ENCODE assay signal across 31 cellular contexts in genomic region chr9:124843635-124844034, GRCh38. TPM values are rescaled to one million over a fixed set of nuclear protein-coding genes. Genes with fewer than 3 reads are reported as not detected.
DNase-seq lines count a peak whose midpoint lies in the region; ATAC-seq, FAIRE-seq and TF ChIP-seq lines count a peak whose summit lies in the region.
"Had no signal": no experiment of that assay in that cellular context is flagged by ENCODE, and none has a peak within 500 bp of the region (broad histone marks: within the 10 kb centered on the region; RNA-seq: fewer than 3 reads in every experiment).

No MANE protein-coding gene starts in this region.

- H3K4me3 Mint-ChIP-seq in osteocyte (ENCODE audit: unreplicated experiment): no peak overlapping the region
- H3K4me3 Mint-ChIP-seq in stimulated activated naive B cell treated with anti-CD40 and anti-IgM and Interleukin-4, amounts not matched to agents 10 μg/mL and 1 μg/mL and 100 μg/mL, for 72 hours: no peak overlapping the region
- no peak overlapping the region for H3K4me3 Mint-ChIP-seq in progenitor cell of endocrine pancreas (ENCODE audit: low read depth)
- H3K4me3 Mint-ChIP-seq: CD4-positive, alpha-beta memory T cell; GM23338 had no signal

- H3K4me1 Mint-ChIP-seq in osteocyte (ENCODE audit: unreplicated experiment): peaks cover 28% of the 10 kb centered on the region
- no peaks in the 10 kb centered on the region for H3K4me1 Mint-ChIP-seq in stimulated activated naive B cell treated with anti-CD40 and anti-IgM and Interleukin-4, amounts not matched to agents 10 μg/mL and 1 μg/mL and 100 μg/mL, for 72 hours
- H3K4me1 Mint-ChIP-seq in progenitor cell of endocrine pancreas (ENCODE audit: low read depth): peaks cover 6% of the 10 kb centered on the region
- H3K4me1 Mint-ChIP-seq: CD4-positive, alpha-beta memory T cell had no signal

- POLR2A ChIA-PET in K562 (lab: Yijun Ruan, JAX): interaction anchor here (0.6 to 1.0 kb wide), 4 partner anchors 11 to 583 kb away, joined by 3 read pairs; no protein-coding TSS in a partner anchor

- no peaks in the 10 kb centered on the region for H3K79me2 ChIP-seq in K562 (ENCODE audit: control insufficient read depth, insufficient read depth, low read length)

- H3K27ac Mint-ChIP-seq in osteocyte (ENCODE audit: unreplicated experiment) (peak overlapping the region; percentile 79), progenitor cell of endocrine pancreas (no peak overlapping the region)
- H3K27ac Mint-ChIP-seq in stimulated activated naive B cell treated with anti-CD40 and anti-IgM and Interleukin-4, amounts not matched to agents 10 μg/mL and 1 μg/mL and 100 μg/mL, for 72 hours: peak overlapping the region; percentile 31
- H3K27ac Mint-ChIP-seq: CD4-positive, alpha-beta memory T cell; GM23338 had no signal

- H3K9me1 ChIP-seq in K562 (ENCODE audit: control insufficient read depth, insufficient read depth, low read length): no peaks in the 10 kb centered on the region

- TF ChIP-seq CTCF in K562 (IDR thresholded peaks at IDR 0.05 in 2 of 3, conservative IDR thresholded peaks at IDR 0.05 in 1 of 3; ENCODE audit: insufficient read depth in 2 of 3, low read depth in 1 of 3, low read length in 3 of 3) (no peak), osteocyte (IDR thresholded peaks at IDR 0.05) (no peak), progenitor cell of endocrine pancreas (IDR thresholded peaks at IDR 0.05; ENCODE audit: unreplicated experiment) (no peak)

- in situ Hi-C loops in K562 (cut with MboI): loop anchor here (5.0 to 10.0 kb wide), 2 partner anchors 49 to 221 kb away; no protein-coding TSS in a partner anchor

- peak overlapping the region in 1 of 2 experiments; percentile 47; a peak in 2 of 4 replicates for H3K9ac ChIP-seq in K562 (ENCODE audit: insufficient read depth in 1 of 2, low read depth in 2 of 2, low read length in 2 of 2)
- H3K9ac ChIP-seq: BLaER1 had no signal

- no peaks in the 10 kb centered on the region for H3K9me3 Mint-ChIP-seq in osteocyte (ENCODE audit: unreplicated experiment)
- no peaks in the 10 kb centered on the region for H3K9me3 Mint-ChIP-seq in stimulated activated naive B cell treated with anti-CD40 and anti-IgM and Interleukin-4, amounts not matched to agents 10 μg/mL and 1 μg/mL and 100 μg/mL, for 72 hours
- H3K9me3 Mint-ChIP-seq in progenitor cell of endocrine pancreas (ENCODE audit: low read depth): no peaks in the 10 kb centered on the region
- H3K9me3 Mint-ChIP-seq: CD4-positive, alpha-beta memory T cell; GM23338 had no signal

- H3K36me3 ChIP-seq in K562 (ENCODE audit: control insufficient read depth, insufficient read depth, low read length): no peaks in the 10 kb centered on the region
- H3K36me3 ChIP-seq: BLaER1, HAP-1 had no signal

- no peak for TF ChIP-seq RAD21 in K562 (CRISPR knock-in tag; conservative IDR thresholded peaks at IDR 0.05 in 1 of 2, IDR thresholded peaks at IDR 0.05 in 1 of 2)

- H3K9me3 ChIP-seq in K562 (replicated peaks; ENCODE audit: control insufficient read depth, insufficient read depth, low read depth, low read length): no peaks in the 10 kb centered on the region
- H3K9me3 ChIP-seq: BLaER1, Caco-2, HAP-1 had no signal

- H3K4me1 ChIP-seq in K562 (replicated peaks in 1 of 2; ENCODE audit: control insufficient read depth in 2 of 2, insufficient read depth in 2 of 2, low read length in 2 of 2): peaks cover 0 to 20% of the 10 kb centered on the region in 2 experiments; a peak in 2 of 5 replicates
- H3K4me1 ChIP-seq: BLaER1, Caco-2, HAP-1 had no signal

- 57% methylated on average over 9 of the region's 9 CpGs for WGBS in K562 (ENCODE audit: insufficient coverage, low coverage, missing lambda C conversion rate)

- H4K20me1 ChIP-seq in K562 (replicated peaks; ENCODE audit: control insufficient read depth, insufficient read depth, low read length): no peaks in the 10 kb centered on the region
- H4K20me1 ChIP-seq: BLaER1 had no signal

- H3K4me3 ChIP-seq in K562: no peak overlapping the region
- H3K4me3 ChIP-seq: BLaER1, GM23338, HAP-1 had no signal

- H3K4me2 ChIP-seq in K562 (ENCODE audit: insufficient read depth, low read length): no peak overlapping the region
- H3K4me2 ChIP-seq: BLaER1, GM23338 had no signal

- H3K27me3 Mint-ChIP-seq in osteocyte (ENCODE audit: unreplicated experiment) (no peaks in the 10 kb centered on the region), progenitor cell of endocrine pancreas (no peaks in the 10 kb centered on the region)
- H3K27me3 Mint-ChIP-seq in stimulated activated naive B cell treated with anti-CD40 and anti-IgM and Interleukin-4, amounts not matched to agents 10 μg/mL and 1 μg/mL and 100 μg/mL, for 72 hours: peaks cover 0 to 6% of the 10 kb centered on the region in 2 donors

- TF ChIP-seq POLR2A in K562 (conservative IDR thresholded peaks at IDR 0.05): no peak

- no peak for TF ChIP-seq EP300 in K562 (IDR thresholded peaks at IDR 0.05; ENCODE audit: low read length)

- FAIRE-seq in K562 (lab: Jason Lieb, UNC): no peak
- FAIRE-seq: GM12891, HepG2 had no signal

- no peaks in the 10 kb centered on the region for H3K27me3 ChIP-seq in K562 (ENCODE audit: control insufficient read depth in 2 of 2, insufficient read depth in 2 of 2, low read length in 2 of 2)
- H3K27me3 ChIP-seq: BLaER1 had no signal

- peak overlapping the region; percentile 58; the same call in 1 of the 2 replicates for H2AFZ ChIP-seq in K562 (ENCODE audit: low read depth, low read length)
- H2AFZ ChIP-seq: GM23338 had no signal

- CTCF ChIA-PET in K562 (lab: Yijun Ruan, JAX; ENCODE audit: low intra/inter-chr PET ratio): no interaction called here

- intact Hi-C loops in K562 (cut with micrococcal nuclease): no loop called here

- H3K36me3 Mint-ChIP-seq in osteocyte (ENCODE audit: unreplicated experiment): no peaks in the 10 kb centered on the region
- no peaks in the 10 kb centered on the region for H3K36me3 Mint-ChIP-seq in stimulated activated naive B cell treated with anti-CD40 and anti-IgM and Interleukin-4, amounts not matched to agents 10 μg/mL and 1 μg/mL and 100 μg/mL, for 72 hours
- no peaks in the 10 kb centered on the region for H3K36me3 Mint-ChIP-seq in progenitor cell of endocrine pancreas (ENCODE audit: insufficient read depth)
- H3K36me3 Mint-ChIP-seq: CD4-positive, alpha-beta memory T cell had no signal

- no TSS peak for BruUV-seq in K562 (replicated peaks; lab: Mats Ljungman, UMichigan)

- ATAC-seq in K562: peak; percentile 26; the same call in 2 of the 3 replicates
- ATAC-seq in stimulated activated naive B cell treated with anti-CD40 and anti-IgM and Interleukin-4, amounts not matched to agents 10 μg/mL and 1 μg/mL and 100 μg/mL, for 72 hours (replicated peaks): no peak
- ATAC-seq: GM23338, HepG2, Panc1 had no signal

- DNase-seq in K562 (ENCODE audit: extremely low read depth in 1 of 4, low spot score in 3 of 4): peak in 1 of 4 experiments; percentile 17
- peak; percentile 60 for DNase-seq in iris pigment epithelial cell (ENCODE audit: low read depth)
- no peak for DNase-seq in osteocyte (ENCODE audit: extremely low spot score, unreplicated experiment)
- no peak for DNase-seq in stimulated activated naive B cell treated with anti-CD40 and anti-IgM and Interleukin-4, amounts not matched to agents 10 μg/mL and 1 μg/mL and 100 μg/mL, for 72 hours
- DNase-seq in OCI-M1 (lab: John Stamatoyannopoulos, UW): no peak
- DNase-seq in SHP77 treated with DMSO at 0.1 percent for 48 hours (lab: John Stamatoyannopoulos, UW): no peak
- no peak for DNase-seq in MV-4-11 (lab: John Stamatoyannopoulos, UW)
- no peak for DNase-seq in progenitor cell of endocrine pancreas (ENCODE audit: low spot score, unreplicated experiment)
- DNase-seq: ACHN; Caco-2; CD4-positive, alpha-beta memory T cell; DMS 273 treated with DMSO at 0.1 percent for 48 hours; DND-41; KBM-7; NCI-H1105; NCI-H1694; NCI-H2081; NCI-H2171; NCI-H345; NCI-H524; NCI-H774; NK-92 treated with Interleukin-12 subunit alpha and Interleukin-12 subunit beta, amount 100 ng/mL, for 24 hours had no signal

- no peak overlapping the region for H3K27ac ChIP-seq in K562 (ENCODE audit: extremely low read depth, low read depth, low read length)
- H3K27ac ChIP-seq: BLaER1, HL-60 had no signal

RNA-seq across cellular contexts. Expression of gene WDR38, which starts 9.6 kb away (rescaled TPM):
- not detected in 2 replicates for total RNA-seq in K562 (2011; cell fraction: chromatin; rRNA removed; ENCODE audit: low replicate concordance)
- not detected in 2 replicates for total RNA-seq in K562 (2011; cell fraction: nucleolus; rRNA removed)
- not detected in 2 replicates for total RNA-seq in K562 (2011; cell fraction: nucleoplasm; rRNA removed)
- total RNA-seq in K562 (2014; rRNA removed): not detected in 2 replicates
- not detected in 2 replicates for total RNA-seq in K562 (2014; rRNA removed; fragmentation: Illumina TruSeq; extraction: Trizol)
- total RNA-seq in K562 (2015; rRNA removed; fragmentation: Illumina TruSeq; extraction: Trizol): not detected in 2 replicates
- total RNA-seq in K562 (2021): not detected in 2 replicates
- not detected in 2 replicates for polyA plus RNA-seq in K562 (2011; rRNA removed)
- not detected in 2 replicates for polyA plus RNA-seq in K562 (2011; cell fraction: cytosol; rRNA removed)
- not detected in 2 replicates for polyA plus RNA-seq in K562 (2011; cell fraction: nucleus; rRNA removed)
- 0.05 TPM in 1 of 2 replicates, not detected in the other for polyA plus RNA-seq in K562 (2012)
- not detected in 2 replicates for polyA plus RNA-seq in K562 (2014; fragmentation: Illumina TruSeq; extraction: Trizol)
- not detected for polyA plus RNA-seq in K562 (2014; fragmentation: Nextera tagmentation; extraction: Ambion mirVana)
- polyA plus RNA-seq in K562 (2014; rRNA removed): not detected in 2 replicates
- not detected in 2 replicates for polyA minus RNA-seq in K562 (2011; rRNA and poly(A)+ RNA removed)
- not detected in 2 replicates for polyA minus RNA-seq in K562 (2011; cell fraction: cytosol; rRNA and poly(A)+ RNA removed)
- polyA minus RNA-seq in K562 (2011; cell fraction: nucleus; rRNA and poly(A)+ RNA removed): not detected in 2 replicates
- not detected in 2 replicates for total RNA-seq in osteocyte
- total RNA-seq in progenitor cell of endocrine pancreas: not detected in 2 replicates
- total RNA-seq: Caco-2; CD4-positive, alpha-beta memory T cell; G401; GM23338; HepG2; HT-29 had no signal
- polyA plus RNA-seq: CD4-positive, alpha-beta memory T cell; GM23338; HepG2 had no signal

RNA-seq across cellular contexts. Expression of gene RPL35, which starts 18.1 kb away (rescaled TPM):
- 82.3 and 233 TPM in 2 replicates for total RNA-seq in K562 (2011; cell fraction: chromatin; rRNA removed; ENCODE audit: low replicate concordance)
- 710 and 759 TPM in 2 replicates for total RNA-seq in K562 (2011; cell fraction: nucleolus; rRNA removed)
- 556 and 654 TPM in 2 replicates for total RNA-seq in K562 (2011; cell fraction: nucleoplasm; rRNA removed)
- total RNA-seq in K562 (2014; rRNA removed) (3,379 and 5,070 TPM in 2 replicates), K562 (2014; rRNA removed; fragmentation: Illumina TruSeq; extraction: Trizol) (1,284 and 1,755 TPM in 2 replicates), K562 (2015; rRNA removed; fragmentation: Illumina TruSeq; extraction: Trizol) (3,383 and 3,546 TPM in 2 replicates), K562 (2021) (2,106 and 2,300 TPM in 2 replicates), osteocyte (885 and 912 TPM in 2 replicates), progenitor cell of endocrine pancreas (1,027 and 1,077 TPM in 2 replicates)
- polyA plus RNA-seq in K562 (2011; rRNA removed) (2,343 and 2,530 TPM in 2 replicates), K562 (2014; fragmentation: Illumina TruSeq; extraction: Trizol) (3,405 and 3,414 TPM in 2 replicates), K562 (2014; fragmentation: Nextera tagmentation; extraction: Ambion mirVana) (1,000 to 10,000 TPM; 4,709 to 5,101 TPM), K562 (2014; rRNA removed) (4,604 and 5,028 TPM in 2 replicates)
- 2,634 and 3,242 TPM in 2 replicates for polyA plus RNA-seq in K562 (2011; cell fraction: cytosol; rRNA removed)
- polyA plus RNA-seq in K562 (2011; cell fraction: nucleus; rRNA removed): 2,032 and 2,780 TPM in 2 replicates
- polyA plus RNA-seq in K562 (2012): 2,776 and 4,833 TPM in 2 replicates
- polyA minus RNA-seq in K562 (2011; rRNA and poly(A)+ RNA removed): 286 and 426 TPM in 2 replicates
- 256 and 334 TPM in 2 replicates for polyA minus RNA-seq in K562 (2011; cell fraction: cytosol; rRNA and poly(A)+ RNA removed)
- 214 and 338 TPM in 2 replicates for polyA minus RNA-seq in K562 (2011; cell fraction: nucleus; rRNA and poly(A)+ RNA removed)

RNA-seq across cellular contexts. Expression of gene ARPC5L, which starts 18.3 kb away (rescaled TPM):
- 58.8 and 69.4 TPM in 2 replicates for total RNA-seq in K562 (2011; cell fraction: chromatin; rRNA removed; ENCODE audit: low replicate concordance)
- 35.7 and 42.4 TPM in 2 replicates for total RNA-seq in K562 (2011; cell fraction: nucleolus; rRNA removed)
- 46.7 and 58.8 TPM in 2 replicates for total RNA-seq in K562 (2011; cell fraction: nucleoplasm; rRNA removed)
- total RNA-seq in K562 (2014; rRNA removed) (63.8 and 64.3 TPM in 2 replicates), K562 (2014; rRNA removed; fragmentation: Illumina TruSeq; extraction: Trizol) (56.8 and 63.7 TPM in 2 replicates), K562 (2015; rRNA removed; fragmentation: Illumina TruSeq; extraction: Trizol) (63.9 and 64.1 TPM in 2 replicates), K562 (2021) (58.1 and 65.2 TPM in 2 replicates), osteocyte (22.5 and 22.8 TPM in 2 replicates), progenitor cell of endocrine pancreas (36.6 and 36.9 TPM in 2 replicates)
- polyA plus RNA-seq in K562 (2011; rRNA removed) (62.9 and 89.7 TPM in 2 replicates), K562 (2014; fragmentation: Illumina TruSeq; extraction: Trizol) (50.7 and 51.8 TPM in 2 replicates), K562 (2014; fragmentation: Nextera tagmentation; extraction: Ambion mirVana) (10 to 100 TPM; 25.4 to 26.3 TPM), K562 (2014; rRNA removed) (111 and 113 TPM in 2 replicates)
- polyA plus RNA-seq in K562 (2011; cell fraction: cytosol; rRNA removed): 44.8 TPM in 2 replicates
- 26.6 and 32.7 TPM in 2 replicates for polyA plus RNA-seq in K562 (2011; cell fraction: nucleus; rRNA removed)
- 58.5 and 69.9 TPM in 2 replicates for polyA plus RNA-seq in K562 (2012)
- 42.7 and 53.5 TPM in 2 replicates for polyA minus RNA-seq in K562 (2011; rRNA and poly(A)+ RNA removed)
- polyA minus RNA-seq in K562 (2011; cell fraction: cytosol; rRNA and poly(A)+ RNA removed): 15.4 and 22.6 TPM in 2 replicates
- polyA minus RNA-seq in K562 (2011; cell fraction: nucleus; rRNA and poly(A)+ RNA removed): 12.3 and 12.5 TPM in 2 replicates
